Comparison of ENCODE assay signal across 10 cellular contexts in the genomic region with DNA sequence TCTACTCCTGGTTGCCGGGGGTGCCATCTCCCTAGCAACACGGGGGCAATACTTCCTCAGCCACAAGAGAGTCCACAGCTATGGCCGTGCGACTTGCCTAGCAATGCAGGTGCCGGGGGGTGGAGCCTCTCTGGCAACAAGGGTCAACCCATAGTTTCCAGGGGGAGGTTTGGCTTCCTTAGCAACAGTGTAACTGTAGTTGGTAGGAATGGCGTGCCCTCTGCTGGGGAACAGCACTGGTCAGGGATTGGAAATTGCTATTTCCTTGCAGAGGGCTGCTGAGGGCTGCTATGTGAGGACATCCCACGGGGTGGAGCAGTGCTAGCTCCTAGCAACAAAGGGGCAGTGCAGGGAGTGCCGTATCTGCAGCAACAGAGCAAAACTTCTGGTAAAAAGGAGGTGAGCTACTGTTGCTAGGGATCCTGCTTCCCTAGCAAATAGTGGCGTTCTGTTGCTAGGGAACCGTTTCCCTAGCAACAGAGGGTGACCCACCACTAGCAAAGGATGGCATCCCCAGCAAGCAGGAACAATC. TPM values are rescaled to one million over a fixed set of nuclear protein-coding genes. Genes with fewer than 3 reads are reported as not detected.
DNase-seq lines count a peak whose midpoint lies in the region; ATAC-seq lines count a peak whose summit lies in the region.
"Had no signal": no experiment of that assay in that cellular context is flagged by ENCODE, and none has a peak within 500 bp of the region (broad histone marks: within the 10 kb centered on the region; RNA-seq: fewer than 3 reads in every experiment).

No MANE protein-coding gene starts in this region.

- no peak overlapping the region for H3K27ac Mint-ChIP-seq in naive thymus-derived CD4-positive, alpha-beta T cell
- H3K27ac Mint-ChIP-seq: dendritic cell treated with granulocyte-macrophage colony-stimulating factor and Interleukin-4, amounts not matched to agents 40 ng/mL and 50 ng/mL, for 4 days; stimulated activated naive CD8-positive, alpha-beta T cell treated with anti-CD3 and anti-CD28 coated beads, Interleukin-15, Interleukin-2, amounts not matched to agents 100 ng/mL and 50 ng/mL, for 24 hours had no signal

- H3K36me3 Mint-ChIP-seq in naive thymus-derived CD4-positive, alpha-beta T cell, result peaks cover 0 to 17% (median 5%) of the 10 kb centered on the region in 5 donors

- CTCF ChIA-PET in naive thymus-derived CD4-positive, alpha-beta T cell (lab: Charles Lee), result no interaction called here

- DNase-seq in ELR (ENCODE audit: low read depth), result peak; percentile 49
- DNase-seq in NCI-H2196 treated with DMSO at 0.1 percent for 48 hours (lab: John Stamatoyannopoulos, UW; ENCODE audit: unreplicated experiment), result peak; percentile 98
- DNase-seq in naive thymus-derived CD4-positive, alpha-beta T cell, result no peak
- no peak for DNase-seq in HCEC 1CT
- DNase-seq in mesenteric fat pad (ENCODE audit: low spot score), result no peak

- intact Hi-C loops in naive thymus-derived CD4-positive, alpha-beta T cell (cut with micrococcal nuclease), result no loop called here

- no peak overlapping the region for H3K4me3 Mint-ChIP-seq in naive thymus-derived CD4-positive, alpha-beta T cell
- H3K4me3 Mint-ChIP-seq: dendritic cell treated with granulocyte-macrophage colony-stimulating factor and Interleukin-4, amounts not matched to agents 40 ng/mL and 50 ng/mL, for 4 days; stimulated activated naive CD8-positive, alpha-beta T cell treated with anti-CD3 and anti-CD28 coated beads, Interleukin-15, Interleukin-2, amounts not matched to agents 100 ng/mL and 50 ng/mL, for 24 hours had no signal

- no peaks in the 10 kb centered on the region for H3K27me3 ChIP-seq in ectodermal cell (ENCODE audit: control insufficient read depth, insufficient read depth, low read length, poor library complexity, severe bottlenecking)
- no peaks in the 10 kb centered on the region for H3K27me3 ChIP-seq in naive thymus-derived CD4-positive, alpha-beta T cell (ENCODE audit: control insufficient read depth in 2 of 2, insufficient read depth in 2 of 2, low read length in 2 of 2)

- no peaks in the 10 kb centered on the region for H3K9me3 ChIP-seq in ectodermal cell (ENCODE audit: control insufficient read depth, low read length)
- no peaks in the 10 kb centered on the region for H3K9me3 ChIP-seq in naive thymus-derived CD4-positive, alpha-beta T cell (ENCODE audit: control insufficient read depth in 2 of 3, low read length in 3 of 3)

- H3K9me3 Mint-ChIP-seq in naive thymus-derived CD4-positive, alpha-beta T cell, result no peaks in the 10 kb centered on the region
- H3K9me3 Mint-ChIP-seq: dendritic cell treated with granulocyte-macrophage colony-stimulating factor and Interleukin-4, amounts not matched to agents 40 ng/mL and 50 ng/mL, for 4 days; stimulated activated naive CD8-positive, alpha-beta T cell treated with anti-CD3 and anti-CD28 coated beads, Interleukin-15, Interleukin-2, amounts not matched to agents 100 ng/mL and 50 ng/mL, for 24 hours had no signal

- peaks cover 0 to 2% (median 0%) of the 10 kb centered on the region in 7 donors for H3K4me1 Mint-ChIP-seq in naive thymus-derived CD4-positive, alpha-beta T cell

- no peaks in the 10 kb centered on the region for H3K27me3 Mint-ChIP-seq in naive thymus-derived CD4-positive, alpha-beta T cell
- H3K27me3 Mint-ChIP-seq: dendritic cell treated with granulocyte-macrophage colony-stimulating factor and Interleukin-4, amounts not matched to agents 40 ng/mL and 50 ng/mL, for 4 days; stimulated activated naive CD8-positive, alpha-beta T cell treated with anti-CD3 and anti-CD28 coated beads, Interleukin-15, Interleukin-2, amounts not matched to agents 100 ng/mL and 50 ng/mL, for 24 hours had no signal

- POLR2A ChIA-PET in naive thymus-derived CD4-positive, alpha-beta T cell (lab: Charles Lee), result no interaction called here

- peaks cover 14% of the 10 kb centered on the region for H3K36me3 ChIP-seq in ectodermal cell (ENCODE audit: control insufficient read depth, insufficient read depth, low read length)
- H3K36me3 ChIP-seq in naive thymus-derived CD4-positive, alpha-beta T cell (ENCODE audit: control insufficient read depth in 2 of 3, insufficient read depth in 3 of 3, low read length in 3 of 3), result peaks cover 0 to 18% (median 2%) of the 10 kb centered on the region in 3 experiments

- H3K27ac ChIP-seq in ectodermal cell (ENCODE audit: insufficient read depth, low read depth, low read length, poor library complexity, severe bottlenecking), result peak overlapping the region; percentile 84
- H3K27ac ChIP-seq in naive thymus-derived CD4-positive, alpha-beta T cell (ENCODE audit: low read depth, low read length), result no peak overlapping the region

- peaks cover 14% of the 10 kb centered on the region for H3K4me1 ChIP-seq in ectodermal cell (ENCODE audit: control insufficient read depth, insufficient read depth, low read length)
- H3K4me1 ChIP-seq in naive thymus-derived CD4-positive, alpha-beta T cell (ENCODE audit: control insufficient read depth in 2 of 2, insufficient read depth in 2 of 2, low read length in 2 of 2), result no peaks in the 10 kb centered on the region

- 27 to 32% methylated on average over 10 of the region's 10 CpGs for WGBS in ectodermal cell, 2 experiments

- peak; percentile 64 for ATAC-seq in naive thymus-derived CD4-positive, alpha-beta T cell
- ATAC-seq in HG02870 (IDR thresholded peaks at IDR 0.05; ENCODE audit: unreplicated experiment), result no peak
- no peak for ATAC-seq in GM21786 (IDR thresholded peaks at IDR 0.05; ENCODE audit: unreplicated experiment)

- H3K4me3 ChIP-seq in ectodermal cell (ENCODE audit: insufficient read depth, low read depth, low read length), result no peak overlapping the region
- no peak overlapping the region for H3K4me3 ChIP-seq in naive thymus-derived CD4-positive, alpha-beta T cell (ENCODE audit: low read length)

RNA-seq across cellular contexts. Expression of gene TMC4, which starts 7.0 kb away (rescaled TPM):
- polyA plus RNA-seq in ectodermal cell (2013, experiment 1 of 4), result not detected
- 0.41 TPM for polyA plus RNA-seq in ectodermal cell (2013, experiment 2 of 4)
- 0.96 TPM for polyA plus RNA-seq in ectodermal cell (2013, experiment 3 of 4)
- polyA plus RNA-seq in ectodermal cell (2013, experiment 4 of 4), result 0.61 TPM
- 1 to 10 TPM in 3 of 5 experiments, not detected in 2; 1.0 to 5.9 (median 1.2) TPM for total RNA-seq in naive thymus-derived CD4-positive, alpha-beta T cell
- under 1 TPM in 1 of 2 donors, not detected in 1; 0.20 TPM for polyA plus RNA-seq in naive thymus-derived CD4-positive, alpha-beta T cell
- 1.6 TPM for total RNA-seq in mesenteric fat pad

RNA-seq across cellular contexts. Expression of gene MBOAT7, which starts 9.4 kb away (rescaled TPM):
- polyA plus RNA-seq in ectodermal cell (2013, experiment 1 of 4), result 116 TPM
- polyA plus RNA-seq in ectodermal cell (2013, experiment 2 of 4), result 120 TPM
- 98.3 TPM for polyA plus RNA-seq in ectodermal cell (2013, experiment 3 of 4)
- polyA plus RNA-seq in ectodermal cell (2013, experiment 4 of 4), result 107 TPM
- total RNA-seq in naive thymus-derived CD4-positive, alpha-beta T cell, result 10 to 100 TPM; 25.8 to 79.4 (median 43.0) TPM
- polyA plus RNA-seq in naive thymus-derived CD4-positive, alpha-beta T cell, result 10 to 100 TPM; 11.3 to 18.9 TPM
- 40.9 TPM for total RNA-seq in mesenteric fat pad

RNA-seq across cellular contexts. Expression of gene TSEN34, which starts 11.1 kb away (rescaled TPM):
- 34.8 TPM for polyA plus RNA-seq in ectodermal cell (2013, experiment 1 of 4)
- 28.3 TPM for polyA plus RNA-seq in ectodermal cell (2013, experiment 2 of 4)
- 32.9 TPM for polyA plus RNA-seq in ectodermal cell (2013, experiment 3 of 4)
- 31.4 TPM for polyA plus RNA-seq in ectodermal cell (2013, experiment 4 of 4)
- total RNA-seq in naive thymus-derived CD4-positive, alpha-beta T cell, result 10 to 100 TPM in 4 of 5 experiments, 1 to 10 TPM in 1; 9.5 to 24.2 (median 17.8) TPM
- 10 to 100 TPM; 29.5 to 48.7 TPM for polyA plus RNA-seq in naive thymus-derived CD4-positive, alpha-beta T cell
- total RNA-seq in mesenteric fat pad, result 24.6 TPM

RNA-seq across cellular contexts. Expression of gene LENG1, which starts 20.5 kb away (rescaled TPM):
- 4.3 TPM for polyA plus RNA-seq in ectodermal cell (2013, experiment 1 of 4)
- 4.0 TPM for polyA plus RNA-seq in ectodermal cell (2013, experiment 2 of 4)
- 5.6 TPM for polyA plus RNA-seq in ectodermal cell (2013, experiment 3 of 4)
- polyA plus RNA-seq in ectodermal cell (2013, experiment 4 of 4), result 4.3 TPM
- 10 to 100 TPM in 3 of 5 experiments, 1 to 10 TPM in 2; 7.1 to 20.4 (median 11.8) TPM for total RNA-seq in naive thymus-derived CD4-positive, alpha-beta T cell
- 10 to 100 TPM; 11.9 to 13.5 TPM for polyA plus RNA-seq in naive thymus-derived CD4-positive, alpha-beta T cell
- total RNA-seq in mesenteric fat pad, result 4.4 TPM

RNA-seq across cellular contexts. Expression of gene RPS9, which starts 20.7 kb away (rescaled TPM):
- 2,252 TPM for polyA plus RNA-seq in ectodermal cell (2013, experiment 1 of 4)
- polyA plus RNA-seq in ectodermal cell (2013, experiment 2 of 4), result 2,212 TPM
- polyA plus RNA-seq in ectodermal cell (2013, experiment 3 of 4), result 1,886 TPM
- polyA plus RNA-seq in ectodermal cell (2013, experiment 4 of 4), result 1,991 TPM
- total RNA-seq in naive thymus-derived CD4-positive, alpha-beta T cell, result 1,000 to 10,000 TPM; 1,217 to 2,149 (median 1,306) TPM
- 1,000 to 10,000 TPM; 1,192 to 1,308 TPM for polyA plus RNA-seq in naive thymus-derived CD4-positive, alpha-beta T cell
- total RNA-seq in mesenteric fat pad, result 923 TPM

Comparison
In these comparisons a context has a peak if more than half of its experiments do, and no peak if none do; other contexts are left out.
1. DNase-seq: peak in ELR (single experiment) and NCI-H2196 treated with DMSO at 0.1 percent for 48 hours (single experiment); none in naive thymus-derived CD4-positive, alpha-beta T cell (0 of 9), HCEC 1CT (single experiment) and mesenteric fat pad (single experiment).